8 cellular contexts compared by ENCODE assay signal in the genomic region with DNA sequence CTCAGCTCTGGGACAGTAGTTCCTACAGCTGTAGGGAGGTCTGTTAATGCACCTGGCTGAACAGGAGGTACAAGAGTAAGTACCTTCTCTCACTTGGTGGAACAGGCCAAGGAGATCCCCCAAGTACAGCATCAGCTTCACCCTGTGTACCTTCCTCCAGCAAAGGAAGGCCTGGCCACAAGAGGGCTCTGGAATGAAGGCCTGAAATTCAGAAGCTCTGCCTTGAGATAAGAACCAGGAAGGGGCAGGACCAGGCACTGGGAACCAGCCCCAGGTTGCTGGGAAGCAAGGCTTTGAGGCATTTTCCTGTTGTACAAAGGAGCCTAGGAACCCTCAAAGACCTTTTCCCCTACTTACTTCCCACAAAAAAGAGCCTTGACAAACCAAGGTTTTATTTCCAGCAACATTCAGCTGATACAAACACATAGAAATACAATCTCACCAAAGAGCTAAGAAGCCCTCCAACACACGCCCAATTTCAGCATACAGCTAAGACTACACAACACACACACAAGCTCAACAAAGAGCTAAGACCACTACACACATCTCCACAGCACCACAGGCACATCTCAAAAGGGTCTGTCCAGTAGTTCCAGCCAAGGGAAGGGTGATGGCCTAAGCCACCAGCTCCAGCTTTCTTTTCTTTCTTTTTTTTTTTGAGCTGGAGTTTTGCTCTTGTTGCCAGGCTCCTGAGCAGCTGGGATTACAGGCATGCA. TPM values are rescaled to one million over a fixed set of nuclear protein-coding genes. Genes with fewer than 3 reads are reported as not detected.
DNase-seq lines count a peak whose midpoint lies in the region; ATAC-seq and TF ChIP-seq lines count a peak whose summit lies in the region.

No MANE protein-coding gene starts in this region.

- H3K9me3 Mint-ChIP-seq in chondrocyte (ENCODE audit: low read depth) = no peaks in the 10 kb centered on the region

- H3K4me1 Mint-ChIP-seq in chondrocyte (ENCODE audit: low read depth) = no peaks in the 10 kb centered on the region

- H3K36me3 ChIP-seq in left lung = peaks cover 3 to 40% of the 10 kb centered on the region in 2 donors

- H3K27me3 ChIP-seq in left lung = no peaks in the 10 kb centered on the region

- no peak overlapping the region for H3K4me3 Mint-ChIP-seq in chondrocyte (ENCODE audit: unreplicated experiment)

- intact Hi-C loops in left lung (cut with DNase I) = loop anchor here in 1 of 2 donors (5.0 kb wide), 1 partner anchor 100 kb away; a partner anchor contains a TSS

- H3K4me3 ChIP-seq in WI38 (ENCODE audit: low read depth, low read length) (no peak overlapping the region), left lung (no peak overlapping the region)

- H3K9me3 ChIP-seq in left lung = no peaks in the 10 kb centered on the region

- H3K4me1 ChIP-seq in left lung = peaks cover 0 to 53% of the 10 kb centered on the region in 2 donors

- no peaks in the 10 kb centered on the region for H3K36me3 Mint-ChIP-seq in chondrocyte (ENCODE audit: low read depth)

- DNase-seq in GM03348 (ENCODE audit: low spot score) (peak; percentile 78), chondrocyte (ENCODE audit: low spot score) (no peak), left lung (peak in 1 of 2 donors; percentile 69)
- DNase-seq in stimulated activated CD8-positive, alpha-beta memory T cell treated with anti-CD3 and anti-CD28 coated beads, Interleukin-12 subunit alpha, Interleukin-12 subunit beta, amount 100 ng/mL, for 4 hours (ENCODE audit: low read depth) = peak; percentile 10

- H3K27ac Mint-ChIP-seq in chondrocyte (ENCODE audit: unreplicated experiment) = no peak overlapping the region

- H3K27me3 Mint-ChIP-seq in chondrocyte (ENCODE audit: low read depth) = no peaks in the 10 kb centered on the region

- peak overlapping the region; percentile 54 to 78 for H3K27ac ChIP-seq in left lung

- ATAC-seq in left lung (peak; percentile 89), HG02852 (IDR thresholded peaks at IDR 0.05; ENCODE audit: unreplicated experiment) (no peak), GM19035 (IDR thresholded peaks at IDR 0.05; ENCODE audit: unreplicated experiment) (no peak)

- peak; percentile 46 for TF ChIP-seq CTCF in LNCAP (IDR thresholded peaks at IDR 0.05)
- TF ChIP-seq CTCF in WI38 (IDR thresholded peaks at IDR 0.05; ENCODE audit: low read depth, low read length) = peak; percentile 69
- TF ChIP-seq CTCF in chondrocyte (IDR thresholded peaks at IDR 0.05) = peak; percentile 74
- peak; percentile 53 to 71 for TF ChIP-seq CTCF in left lung (IDR thresholded peaks at IDR 0.05)

RNA-seq across cellular contexts. Expression of a gene that starts 23.5 kb away (rescaled TPM):
- total RNA-seq in chondrocyte = 0.54 to 0.90 TPM (median 0.68 TPM) in 3 replicates
- 100 to 1,000 TPM; 142 to 164 TPM for total RNA-seq in left lung

RNA-seq across cellular contexts. Expression of a gene that starts 41.3 kb away (rescaled TPM):
- 0.70 TPM in 1 of 3 replicates, not detected in the others for total RNA-seq in chondrocyte
- 10 to 100 TPM; 35.1 to 73.5 TPM for total RNA-seq in left lung

RNA-seq across cellular contexts. Expression of a gene that starts 42.9 kb away (rescaled TPM):
- total RNA-seq in chondrocyte (not detected in 3 replicates), left lung (1 to 10 TPM; 1.5 to 1.8 TPM)

RNA-seq across cellular contexts. Expression of a gene that starts 48.3 kb away (rescaled TPM):
- 34.3 to 44.6 TPM (median 35.3 TPM) in 3 replicates for total RNA-seq in chondrocyte
- total RNA-seq in left lung = 10 to 100 TPM; 56.1 to 72.4 TPM

Comparison
In these comparisons a context has a peak if more than half of its experiments do, and no peak if none do; other contexts are left out.
1. RNA of a gene that starts 23.5 kb away (total RNA-seq): 142 to 164 TPM in left lung; 0.54 to 0.90 TPM in chondrocyte; every median in the first group is over 10 times any median in the second.
2. RNA of a gene that starts 41.3 kb away (total RNA-seq): 35.1 to 73.5 TPM in left lung; 0.70 TPM in chondrocyte; every median in the first group is over 10 times any median in the second.
3. Peak in every context shown above with its lines, with median percentiles within 50 percentile points of each other: CTCF ChIP-seq.